In the genomic region with DNA sequence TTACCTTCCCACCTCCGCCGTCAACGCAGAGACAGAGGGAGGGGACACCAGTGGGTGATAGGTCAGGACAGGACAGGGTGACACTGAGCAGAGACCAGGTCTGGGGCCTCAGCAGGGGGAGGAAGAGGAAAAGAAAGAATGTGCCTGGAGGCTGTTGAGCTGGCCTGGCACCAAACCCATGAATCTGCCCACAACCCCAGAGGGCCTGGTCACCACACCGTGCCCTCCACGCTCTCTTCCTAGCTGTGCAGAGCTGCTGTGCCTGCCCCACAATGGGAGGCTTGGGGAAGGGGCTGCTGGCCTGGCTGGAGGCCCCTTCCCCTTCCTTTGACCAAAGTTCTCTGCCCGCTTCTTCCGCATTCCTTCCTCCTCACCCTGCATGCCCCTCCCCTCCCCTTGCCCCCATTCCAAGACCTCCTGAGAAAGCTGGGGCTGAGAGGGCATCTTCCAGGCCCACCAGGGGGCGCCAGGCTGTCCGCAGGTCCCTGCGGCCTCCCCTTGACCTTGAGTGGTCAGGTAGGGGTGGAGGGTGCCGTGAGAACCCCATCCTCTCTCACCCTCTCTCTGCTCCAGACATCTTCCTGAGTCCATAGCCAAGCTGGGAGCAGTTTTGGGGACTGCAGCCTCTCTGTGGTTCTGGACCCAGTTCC, we compare ENCODE assay signal across 1 cellular context.
TF ChIP-seq lines count a peak whose summit lies in the region.

No MANE protein-coding gene starts in this region.

TF ChIP-seq in IMR-90, 13 proteins besides CTCF, POLR2A, EP300 and RAD21:
- TF ChIP-seq BHLHE40 (IDR thresholded peaks at IDR 0.05; ENCODE audit: low read depth, low read length) (no peak), SMC3 (IDR thresholded peaks at IDR 0.05; ENCODE audit: low read depth, low read length) (peak; percentile 39)
TF ChIP-seq in IMR-90: peak in this region for 1.
